In the genomic region with DNA sequence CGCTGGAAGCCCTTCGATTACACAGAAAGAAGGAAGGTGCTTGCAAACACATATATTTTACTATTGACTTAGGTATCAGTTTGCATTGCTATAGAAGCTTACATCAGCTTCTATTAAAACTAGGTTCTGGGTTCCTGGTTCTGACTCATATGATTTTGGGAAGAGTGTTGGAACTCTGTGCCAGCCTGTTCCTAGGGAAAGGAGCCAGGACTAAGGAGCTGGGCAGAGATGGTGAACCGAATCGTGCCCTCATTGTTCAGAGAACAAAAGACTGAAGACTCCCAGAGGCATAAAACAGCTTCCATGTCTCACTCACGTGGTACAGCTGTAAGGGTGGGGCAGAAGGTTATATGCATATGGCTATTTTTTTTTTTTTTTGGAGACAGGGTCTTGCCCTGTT, we compare ENCODE assay signal across 18 cellular contexts.
"Had no signal": no experiment of that assay in that cellular context is flagged by ENCODE, and none has a peak within 500 bp of the region (broad histone marks: within the 10 kb centered on the region; RNA-seq: fewer than 3 reads in every experiment).

No MANE protein-coding gene starts in this region.

- FAIRE-seq: astrocyte, endothelial cell of umbilical vein had no signal

- DNase-seq: activated CD4-positive, alpha-beta T cell treated with anti-CD3 and anti-CD28 coated beads, Interleukin-2, amount 50 U/mL, for 1 hour; activated CD4-positive, CD25-positive, alpha-beta regulatory T cell; activated CD8-positive, alpha-beta memory T cell treated with anti-CD3 and anti-CD28 coated beads, Interleukin-2, amount 50 U/mL, for 4 hours; activated effector memory CD4-positive, alpha-beta T cell treated with anti-CD3 and anti-CD28 coated beads, Interleukin-2, amount 50 U/mL, for 16 hours; activated naive CD4-positive, alpha-beta T cell treated with anti-CD3 and anti-CD28 coated beads, Interleukin-2, amount 50 U/mL, for 16 hours; activated T-cell treated with anti-CD3 and anti-CD28 coated beads, Interleukin-2, amount 50 U/mL, for 72 hours; dermis blood vessel endothelial cell; effector memory CD4-positive, alpha-beta T cell; heart right ventricle; naive thymus-derived CD8-positive, alpha-beta T cell; ovary; right lobe of liver; stimulated activated naive B cell treated with anti-CD40 and anti-IgM and Interleukin-4, amounts not matched to agents 10 μg/mL and 1 μg/mL and 100 μg/mL, for 72 hours; T1000; tibial artery had no signal

- H3K4me3 ChIP-seq: gastroesophageal sphincter, heart right ventricle, ovary, right lobe of liver, tibial artery had no signal

- H3K9me3 ChIP-seq: ovary, right lobe of liver, tibial artery had no signal

- H3K27me3 ChIP-seq: gastroesophageal sphincter, ovary, right lobe of liver, tibial artery had no signal

- H3K27ac ChIP-seq: gastroesophageal sphincter, heart right ventricle, ovary, right lobe of liver, tibial artery had no signal

- H3K36me3 ChIP-seq: gastroesophageal sphincter, heart right ventricle, ovary, right lobe of liver, tibial artery had no signal

- H3K4me1 ChIP-seq: gastroesophageal sphincter, heart right ventricle, right lobe of liver had no signal
